22 cellular contexts compared by ENCODE assay signal in the genomic region with DNA sequence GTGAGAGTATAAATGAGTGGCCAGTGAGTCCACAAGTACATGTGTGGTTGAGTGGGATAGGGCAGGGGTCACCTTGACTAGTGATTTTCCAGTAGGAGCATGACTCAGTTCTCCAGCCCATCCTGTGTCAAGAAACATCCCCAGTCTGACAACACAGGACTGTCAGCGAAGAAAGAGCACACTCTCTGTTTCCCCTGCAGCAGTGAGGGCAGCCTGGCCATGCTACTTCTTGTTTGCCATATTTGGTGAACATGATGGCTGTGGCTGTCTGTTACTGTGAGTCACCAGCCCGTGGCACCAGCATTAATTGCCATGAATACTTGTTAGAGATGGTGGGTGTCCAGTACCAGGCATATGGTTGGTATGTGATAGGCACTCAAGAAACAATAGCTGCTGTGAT. TPM values are rescaled to one million over a fixed set of nuclear protein-coding genes. Genes with fewer than 3 reads are reported as not detected.
DNase-seq lines count a peak whose midpoint lies in the region; ATAC-seq, FAIRE-seq and TF ChIP-seq lines count a peak whose summit lies in the region.
"Had no signal": no experiment of that assay in that cellular context is flagged by ENCODE, and none has a peak within 500 bp of the region (broad histone marks: within the 10 kb centered on the region; RNA-seq: fewer than 3 reads in every experiment).

No MANE protein-coding gene starts in this region.

- H3K9ac ChIP-seq in astrocyte (ENCODE audit: low read length) (no peak overlapping the region), trophoblast cell (ENCODE audit: low read length) (no peak overlapping the region)

- no peaks in the 10 kb centered on the region for H4K20me1 ChIP-seq in astrocyte (ENCODE audit: insufficient read depth, low read length)

- H3K9me3 Mint-ChIP-seq in HFFc6 (no peaks in the 10 kb centered on the region), astrocyte (ENCODE audit: unreplicated experiment) (peaks cover 2% of the 10 kb centered on the region)
- H3K9me3 Mint-ChIP-seq: activated naive CD4-positive, alpha-beta T cell treated with anti-CD3 and anti-CD28 coated beads, Interleukin-2, amount 10 ng/mL, durations not matched to agents 7 days and 5 days; activated T-cell treated with anti-CD3 and anti-CD28 coated beads, Interleukin-2, amount 50 U/mL, for 4 hours had no signal

- FAIRE-seq in astrocyte (lab: Jason Lieb, UNC): peak; percentile 5
- FAIRE-seq: G401.6, GM19239 had no signal

- H2BK5ac ChIP-seq in trophoblast cell (ENCODE audit: low read depth, low read length, poor library complexity): no peak overlapping the region

- DNase-seq in Caki2 (ENCODE audit: low read depth) (peak; percentile 46), HFFc6 (peak; percentile 79), astrocyte (ENCODE audit: low read depth) (peak; percentile 52), trophoblast cell (no peak), kidney glomerular epithelial cell (lab: John Stamatoyannopoulos, UW) (no peak), NCI-H1930 (lab: John Stamatoyannopoulos, UW) (no peak)
- DNase-seq: activated naive CD4-positive, alpha-beta T cell treated with anti-CD3 and anti-CD28 coated beads, Interleukin-2, amount 10 ng/mL, durations not matched to agents 7 days and 5 days; activated T-cell treated with anti-CD3 and anti-CD28 coated beads, Interleukin-2, amount 50 U/mL, for 4 hours; aorta; Caco-2; effector memory CD4-positive, alpha-beta T cell; H7; left ventricle myocardium superior; NCI-H2081; stimulated activated CD4-positive, alpha-beta T cell treated with anti-CD3 and anti-CD28 coated beads, Interleukin-15, amount 100 ng/mL, for 24 hours; T-helper 2 cell; testis had no signal

- peaks cover 23% of the 10 kb centered on the region for H3K4me1 ChIP-seq in astrocyte (ENCODE audit: insufficient read depth, low read length)
- H3K4me1 ChIP-seq in trophoblast cell (ENCODE audit: control insufficient read depth in 1 of 2, insufficient read depth in 2 of 2, low read length in 2 of 2): peaks cover 25 to 31% of the 10 kb centered on the region in 2 experiments
- H3K4me1 ChIP-seq: esophagus muscularis mucosa, testis had no signal

- no CpG with 5 or more reads among the region's 2 CpGs for WGBS in trophoblast cell (ENCODE audit: extremely low coverage, insufficient coverage, insufficient read length)

- H4K8ac ChIP-seq in trophoblast cell (ENCODE audit: low read depth, low read length): no peak overlapping the region

- H3K4ac ChIP-seq in trophoblast cell (ENCODE audit: low read depth, low read length): no peak overlapping the region

- no peak overlapping the region for H2BK12ac ChIP-seq in trophoblast cell (ENCODE audit: low read length)

- H3K4me2 ChIP-seq in astrocyte (ENCODE audit: low read length) (peak overlapping the region; percentile 43), trophoblast cell (ENCODE audit: low read length) (no peak overlapping the region)

- H3K27ac ChIP-seq in astrocyte (ENCODE audit: low read depth, low read length) (no peak overlapping the region), trophoblast cell (ENCODE audit: low read depth, low read length) (peak overlapping the region; percentile 19)
- H3K27ac ChIP-seq: esophagus muscularis mucosa, testis had no signal

- ATAC-seq in GM19455 (IDR thresholded peaks at IDR 0.05; ENCODE audit: unreplicated experiment): no peak
- ATAC-seq: activated T-cell treated with anti-CD3 and anti-CD28 coated beads, Interleukin-2, amount 50 U/mL, for 4 hours; left ventricle myocardium superior; WTC11 had no signal

- H3K36me3 ChIP-seq in astrocyte (ENCODE audit: insufficient read depth, low read length): no peaks in the 10 kb centered on the region
- no peaks in the 10 kb centered on the region for H3K36me3 ChIP-seq in trophoblast cell (ENCODE audit: control insufficient read depth in 1 of 2, insufficient read depth in 2 of 2, low read length in 2 of 2)
- H3K36me3 ChIP-seq: esophagus muscularis mucosa had no signal

- no peak overlapping the region for H3K18ac ChIP-seq in trophoblast cell (ENCODE audit: low read length)

- no peak overlapping the region for H2BK120ac ChIP-seq in trophoblast cell (ENCODE audit: insufficient read depth, low read length, poor library complexity)

- H3K79me1 ChIP-seq in trophoblast cell (ENCODE audit: low read length): peaks cover 6% of the 10 kb centered on the region

- H3K4me3 ChIP-seq in astrocyte (ENCODE audit: insufficient read depth, low read depth, low read length) (no peak overlapping the region), trophoblast cell (ENCODE audit: low read depth, low read length) (no peak overlapping the region)
- H3K4me3 ChIP-seq: esophagus muscularis mucosa, testis had no signal

- no peak overlapping the region for H3K14ac ChIP-seq in trophoblast cell (ENCODE audit: low read length)

- no peaks in the 10 kb centered on the region; the same call in none of the 2 replicates for H3K27me3 Mint-ChIP-seq in HFFc6 (ENCODE audit: insufficient read depth)
- peaks cover 6% of the 10 kb centered on the region for H3K27me3 Mint-ChIP-seq in astrocyte (ENCODE audit: low read depth, unreplicated experiment)

- H3K9me3 ChIP-seq in astrocyte (ENCODE audit: insufficient read depth, low read depth, low read length) (no peaks in the 10 kb centered on the region), trophoblast cell (ENCODE audit: insufficient read depth, low read depth, low read length) (no peaks in the 10 kb centered on the region)
- H3K9me3 ChIP-seq: Caco-2, esophagus muscularis mucosa, testis had no signal

- H2AK5ac ChIP-seq in trophoblast cell (ENCODE audit: low read length): no peak overlapping the region

- H3K23ac ChIP-seq in trophoblast cell (ENCODE audit: low read length): no peak overlapping the region

- H3K27me3 ChIP-seq in astrocyte (ENCODE audit: insufficient read depth, low read length) (no peaks in the 10 kb centered on the region), trophoblast cell (ENCODE audit: insufficient read depth, low read length) (no peaks in the 10 kb centered on the region)
- H3K27me3 ChIP-seq: testis had no signal

- no peaks in the 10 kb centered on the region for H3K36me3 Mint-ChIP-seq in HFFc6 (ENCODE audit: low read depth)
- H3K36me3 Mint-ChIP-seq in astrocyte (ENCODE audit: low read depth, unreplicated experiment): peaks cover 2% of the 10 kb centered on the region
- H3K36me3 Mint-ChIP-seq: activated naive CD4-positive, alpha-beta T cell treated with anti-CD3 and anti-CD28 coated beads, Interleukin-2, amount 10 ng/mL, durations not matched to agents 7 days and 5 days; WTC11 had no signal

- TF ChIP-seq CTCF in HFFc6 (IDR thresholded peaks at IDR 0.05) (no peak), astrocyte (IDR thresholded peaks at IDR 0.05; ENCODE audit: insufficient read depth, low read depth, low read length) (no peak)

- no peaks in the 10 kb centered on the region for H3K79me2 ChIP-seq in astrocyte (ENCODE audit: insufficient read depth, low read length)
- no peaks in the 10 kb centered on the region for H3K79me2 ChIP-seq in trophoblast cell (ENCODE audit: control insufficient read depth, insufficient read depth, low read length, poor library complexity)

- H3K27ac Mint-ChIP-seq in HFFc6: peak overlapping the region; percentile 89
- H3K27ac Mint-ChIP-seq in astrocyte (ENCODE audit: unreplicated experiment): no peak overlapping the region
- H3K27ac Mint-ChIP-seq: activated naive CD4-positive, alpha-beta T cell treated with anti-CD3 and anti-CD28 coated beads, Interleukin-2, amount 10 ng/mL, durations not matched to agents 7 days and 5 days; WTC11 had no signal

- H4K12ac ChIP-seq in trophoblast cell (ENCODE audit: low read depth, low read length): no peak overlapping the region

- H2AFZ ChIP-seq in astrocyte (ENCODE audit: low read depth, low read length) (peak overlapping the region; percentile 7), trophoblast cell (ENCODE audit: insufficient read depth, low read length, poor library complexity) (no peak overlapping the region)

- H3K4me3 Mint-ChIP-seq in HFFc6 (peak overlapping the region; percentile 58), astrocyte (ENCODE audit: unreplicated experiment) (no peak overlapping the region)
- H3K4me3 Mint-ChIP-seq: activated naive CD4-positive, alpha-beta T cell treated with anti-CD3 and anti-CD28 coated beads, Interleukin-2, amount 10 ng/mL, durations not matched to agents 7 days and 5 days; activated T-cell treated with anti-CD3 and anti-CD28 coated beads, Interleukin-2, amount 50 U/mL, for 4 hours; WTC11 had no signal

- in situ Hi-C loops in Caki2 (cut with HindIII; ENCODE audit: low pct_unique_long_range_greater_than_20kb, low sequenced_read_pairs): no loop called here

- peaks cover 74% of the 10 kb centered on the region for H3K4me1 Mint-ChIP-seq in HFFc6 (ENCODE audit: low read depth)
- H3K4me1 Mint-ChIP-seq in astrocyte (ENCODE audit: low read depth, unreplicated experiment): peaks cover 32% of the 10 kb centered on the region
- H3K4me1 Mint-ChIP-seq: activated naive CD4-positive, alpha-beta T cell treated with anti-CD3 and anti-CD28 coated beads, Interleukin-2, amount 10 ng/mL, durations not matched to agents 7 days and 5 days had no signal

- no peak overlapping the region for H4K91ac ChIP-seq in trophoblast cell (ENCODE audit: low read depth, low read length)

RNA-seq across cellular contexts. Expression of a gene that starts 13.1 kb away (rescaled TPM):
- total RNA-seq in Caki2 (2014; rRNA removed; shearing (Covaris generic); ENCODE audit: low replicate concordance): 3.0 and 5.6 TPM in 2 replicates
- total RNA-seq in HFFc6 (2021; fragmentation: NEBNext Ultra II Directional; extraction: Animal tissue kit (Norgen Biotek cat#: 25700)): 10 to 100 TPM; 10.6 to 15.4 (median 12.6) TPM
- total RNA-seq in astrocyte: 15.0 and 15.1 TPM in 2 replicates
- 1.4 and 1.5 TPM in 2 replicates for polyA plus RNA-seq in trophoblast cell (2013)
- total RNA-seq: activated T-cell treated with anti-CD3 and anti-CD28 coated beads, Interleukin-2, amount 50 U/mL, for 4 hours; aorta; Caco-2; esophagus muscularis mucosa; left ventricle myocardium superior had no signal
- polyA plus RNA-seq: aorta had no signal

Comparison
In these comparisons a context has a peak if more than half of its experiments do, and no peak if none do; other contexts are left out.
1. DNase-seq: peak in Caki2 (single experiment), HFFc6 (single experiment) and astrocyte (single experiment); none in trophoblast cell (0 of 2), kidney glomerular epithelial cell (single experiment) and NCI-H1930 (0 of 2).